ENCODE assay signal across 7 cellular contexts in genomic region chr15:28589769-28590168, GRCh38. TPM values are rescaled to one million over a fixed set of nuclear protein-coding genes. Genes with fewer than 3 reads are reported as not detected.
DNase-seq lines count a peak whose midpoint lies in the region; ATAC-seq and TF ChIP-seq lines count a peak whose summit lies in the region.
"Not testable (repeated sequence)": the region's sequence is repeated elsewhere in the genome, so short reads cannot be mapped to it uniquely, and the experiment has no call there.

No MANE protein-coding gene starts in this region.

- H3K4me2 ChIP-seq in PC-3 (ENCODE audit: low read length) = peak overlapping the region; percentile 48
- H3K4me2 ChIP-seq in mammary epithelial cell (ENCODE audit: insufficient read depth, low read depth, low read length) = not testable (repeated sequence)

- not testable (repeated sequence) for TF ChIP-seq CTCF in GM12864 (IDR thresholded peaks at IDR 0.05; ENCODE audit: low read depth, low read length, missing control alignments); PC-3 (conservative IDR thresholded peaks at IDR 0.05; ENCODE audit: low read depth, low read length); mammary epithelial cell (conservative IDR thresholded peaks at IDR 0.05 in 1 of 2, IDR thresholded peaks at IDR 0.05 in 1 of 2; ENCODE audit: extremely low read depth in 1 of 2, insufficient read depth in 1 of 2, low read depth in 1 of 2, low read length in 2 of 2); foreskin fibroblast (IDR thresholded peaks at IDR 0.05; ENCODE audit: low read depth, low read length); mesothelial cell of epicardium (IDR thresholded peaks at IDR 0.05; ENCODE audit: unreplicated experiment)

- dilution Hi-C loops in mammary epithelial cell (cut with HindIII; ENCODE audit: low sequenced_read_pairs) = not testable (repeated sequence)

- in situ Hi-C loops in mammary epithelial cell (cut with MboI; ENCODE audit: low sequenced_read_pairs in 2 of 2) = not testable (repeated sequence)

- H3K27ac ChIP-seq in PC-3 (ENCODE audit: low read length); mammary epithelial cell (ENCODE audit: insufficient read depth, low read depth, low read length): not testable (repeated sequence)

- H3K9me2 ChIP-seq in PC-3 (replicated peaks; ENCODE audit: low read length) = not testable (repeated sequence)

- H3K27ac Mint-ChIP-seq in activated CD8-positive, alpha-beta memory T cell treated with anti-CD3 and anti-CD28 coated beads, Interleukin-2, amount 10 ng/mL, durations not matched to agents 7 days and 5 days = peak overlapping the region; percentile 92
- H3K27ac Mint-ChIP-seq in mesothelial cell of epicardium = peak overlapping the region; percentile 94

- ATAC-seq in PC-3; activated CD8-positive, alpha-beta memory T cell treated with anti-CD3 and anti-CD28 coated beads, Interleukin-2, amount 10 ng/mL, durations not matched to agents 7 days and 5 days: not testable (repeated sequence)

- not testable (repeated sequence) for H2AFZ ChIP-seq in PC-3 (ENCODE audit: low read length); mammary epithelial cell (ENCODE audit: low read depth, low read length)

- H3K4me1 Mint-ChIP-seq in activated CD8-positive, alpha-beta memory T cell treated with anti-CD3 and anti-CD28 coated beads, Interleukin-2, amount 10 ng/mL, durations not matched to agents 7 days and 5 days; mesothelial cell of epicardium: not testable (repeated sequence)

- not testable (repeated sequence) for H3K9ac ChIP-seq in PC-3 (ENCODE audit: low read length); mammary epithelial cell (ENCODE audit: insufficient read depth, low read length)

- H3K4me1 ChIP-seq in PC-3 (ENCODE audit: insufficient read depth, low read length); mammary epithelial cell (ENCODE audit: insufficient read depth, low read length): not testable (repeated sequence)

- not testable (repeated sequence) for BruUV-seq in PC-3 (replicated peaks; lab: Mats Ljungman, UMichigan); mammary epithelial cell (replicated peaks; lab: Mats Ljungman, UMichigan)

- not testable (repeated sequence) for H3K36me3 ChIP-seq in PC-3 (ENCODE audit: low read depth, low read length); mammary epithelial cell (ENCODE audit: insufficient read depth, low read length)

- POLR2A ChIA-PET in PC-3 (lab: Charles Lee; ENCODE audit: unreplicated experiment) = not testable (repeated sequence)

- not testable (repeated sequence) for H3K9me3 ChIP-seq in PC-3 (ENCODE audit: low read length); mammary epithelial cell (replicated peaks; ENCODE audit: insufficient read depth, low read length)

- intact Hi-C loops in PC-3 (cut with micrococcal nuclease); mammary epithelial cell (cut with micrococcal nuclease): not testable (repeated sequence)

- H3K27me3 ChIP-seq in PC-3 (ENCODE audit: low read length); mammary epithelial cell (ENCODE audit: insufficient read depth, low read length): not testable (repeated sequence)

- H3K9me3 Mint-ChIP-seq in activated CD8-positive, alpha-beta memory T cell treated with anti-CD3 and anti-CD28 coated beads, Interleukin-2, amount 10 ng/mL, durations not matched to agents 7 days and 5 days (ENCODE audit: low read depth); mesothelial cell of epicardium: not testable (repeated sequence)

- not testable (repeated sequence) for H4K20me1 ChIP-seq in PC-3 (ENCODE audit: low read length); mammary epithelial cell (ENCODE audit: insufficient read depth, low read length)

- 0% methylated on average over 4 of the region's 9 CpGs for WGBS in mammary epithelial cell (ENCODE audit: low coverage, missing lambda C conversion rate)

- H3F3A ChIP-seq in PC-3 (ENCODE audit: low read length, unreplicated experiment) = not testable (repeated sequence)

- not testable (repeated sequence) for H3K27me3 Mint-ChIP-seq in activated CD8-positive, alpha-beta memory T cell treated with anti-CD3 and anti-CD28 coated beads, Interleukin-2, amount 10 ng/mL, durations not matched to agents 7 days and 5 days; mesothelial cell of epicardium (ENCODE audit: low read depth)

- not testable (repeated sequence) for DNase-seq in GM12864 (ENCODE audit: low read depth); PC-3; activated CD8-positive, alpha-beta memory T cell treated with anti-CD3 and anti-CD28 coated beads, Interleukin-2, amount 10 ng/mL, durations not matched to agents 7 days and 5 days; mammary epithelial cell; foreskin fibroblast; mesothelial cell of epicardium (ENCODE audit: low spot score in 2 of 2, unreplicated experiment in 2 of 2); skeletal muscle cell (ENCODE audit: low read depth)

- not testable (repeated sequence) for H3K79me2 ChIP-seq in PC-3 (ENCODE audit: low read length); mammary epithelial cell (ENCODE audit: insufficient read depth, low read length)

- CTCF ChIA-PET in PC-3 (lab: Charles Lee); activated CD8-positive, alpha-beta memory T cell treated with anti-CD3 and anti-CD28 coated beads, Interleukin-2, amount 10 ng/mL, durations not matched to agents 7 days and 5 days (lab: Charles Lee); mammary epithelial cell (lab: Charles Lee; ENCODE audit: low non-redundant PET): not testable (repeated sequence)

- peak overlapping the region; percentile 91 for H3K4me3 Mint-ChIP-seq in activated CD8-positive, alpha-beta memory T cell treated with anti-CD3 and anti-CD28 coated beads, Interleukin-2, amount 10 ng/mL, durations not matched to agents 7 days and 5 days
- peak overlapping the region; percentile 90 for H3K4me3 Mint-ChIP-seq in mesothelial cell of epicardium

- peak overlapping the region; percentile 44 for H3K4me3 ChIP-seq in GM12864 (ENCODE audit: low read depth, low read length)
- H3K4me3 ChIP-seq in PC-3 (ENCODE audit: low read length) = peak overlapping the region; percentile 50
- H3K4me3 ChIP-seq in mammary epithelial cell (replicated peaks in 1 of 3; ENCODE audit: insufficient read depth in 1 of 3, low read depth in 2 of 3, low read length in 3 of 3) = peak overlapping the region in 2 of 3 experiments; percentile 40 to 48
- peak overlapping the region; percentile 35 to 57 for H3K4me3 ChIP-seq in foreskin fibroblast (ENCODE audit: low read depth in 1 of 2, low read length in 2 of 2)
- H3K4me3 ChIP-seq in skeletal muscle cell (ENCODE audit: low read depth, low read length) = peak overlapping the region; percentile 35

- not testable (repeated sequence) for H3K36me3 Mint-ChIP-seq in activated CD8-positive, alpha-beta memory T cell treated with anti-CD3 and anti-CD28 coated beads, Interleukin-2, amount 10 ng/mL, durations not matched to agents 7 days and 5 days; mesothelial cell of epicardium

RNA-seq across cellular contexts. Expression of gene GOLGA6L25, which starts 36.4 kb away (rescaled TPM):
- total RNA-seq in PC-3 (2014; rRNA removed) (not detected in 2 replicates), mammary epithelial cell (not detected), mesothelial cell of epicardium (not detected in 3 replicates)
- not detected for total RNA-seq in activated CD8-positive, alpha-beta memory T cell treated with anti-CD3 and anti-CD28 coated beads, Interleukin-2, amount 10 ng/mL, durations not matched to agents 7 days and 5 days
- not detected for polyA plus RNA-seq in mammary epithelial cell
- not detected for polyA minus RNA-seq in mammary epithelial cell

RNA-seq across cellular contexts. Expression of gene GOLGA8G, which starts 57.0 kb away (rescaled TPM):
- total RNA-seq in PC-3 (2014; rRNA removed) (not detected in 2 replicates), mammary epithelial cell (1 to 10 TPM in 1 of 2 donors, not detected in 1; 3.5 TPM), mesothelial cell of epicardium (not detected in 3 replicates)
- total RNA-seq in activated CD8-positive, alpha-beta memory T cell treated with anti-CD3 and anti-CD28 coated beads, Interleukin-2, amount 10 ng/mL, durations not matched to agents 7 days and 5 days = not detected
- polyA plus RNA-seq in mammary epithelial cell = not detected
- not detected for polyA minus RNA-seq in mammary epithelial cell
